1 cellular context compared by ENCODE assay signal in genomic region chr5:177432143-177432904, GRCh38.
A peak's percentile ranks its signal among the peaks of the same experiment; 100 is the strongest.
TF ChIP-seq lines count a peak whose summit lies in the region.

No MANE protein-coding gene starts in this region.

TF ChIP-seq in HepG2, 621 proteins besides CTCF, POLR2A, EP300 and RAD21:
- peak; percentile 88 for TF ChIP-seq AGO1 (IDR thresholded peaks at IDR 0.05; ENCODE audit: low read depth, low read length, poor library complexity, severe bottlenecking)
- TF ChIP-seq POLR2G (IDR thresholded peaks at IDR 0.05; ENCODE audit: low read depth, low read length) = 0 out of 2 replicates have a peak, but pooled peaks have one; percentile 36
- peak; percentile 55 for TF ChIP-seq TAF15 (IDR thresholded peaks at IDR 0.05; ENCODE audit: low read depth, low read length, poor library complexity, severe bottlenecking)
- no peak for TF ChIP-seq STAT6 (CRISPR knock-in tag; IDR thresholded peaks at IDR 0.05; ENCODE audit: borderline replicate concordance)
- TF ChIP-seq CBFB (CRISPR knock-in tag; IDR thresholded peaks at IDR 0.05) = no peak
- TF ChIP-seq HNRNPL (IDR thresholded peaks at IDR 0.05; ENCODE audit: low read depth, low read length) = 0 out of 2 replicates have a peak, but pooled peaks have one; percentile 14
- no peak for TF ChIP-seq SIN3B (IDR thresholded peaks at IDR 0.05; ENCODE audit: low read length)
- TF ChIP-seq RBFOX2 (IDR thresholded peaks at IDR 0.05; ENCODE audit: low read depth, low read length) = peak; percentile 32; the same call in 1 of the 2 replicates
- peak; percentile 38 for TF ChIP-seq AGO2 (optimal IDR thresholded peaks at IDR 0.05; ENCODE audit: low read depth, low read length)
